Comparison of ENCODE assay signal across 1 cellular context in the genomic region with DNA sequence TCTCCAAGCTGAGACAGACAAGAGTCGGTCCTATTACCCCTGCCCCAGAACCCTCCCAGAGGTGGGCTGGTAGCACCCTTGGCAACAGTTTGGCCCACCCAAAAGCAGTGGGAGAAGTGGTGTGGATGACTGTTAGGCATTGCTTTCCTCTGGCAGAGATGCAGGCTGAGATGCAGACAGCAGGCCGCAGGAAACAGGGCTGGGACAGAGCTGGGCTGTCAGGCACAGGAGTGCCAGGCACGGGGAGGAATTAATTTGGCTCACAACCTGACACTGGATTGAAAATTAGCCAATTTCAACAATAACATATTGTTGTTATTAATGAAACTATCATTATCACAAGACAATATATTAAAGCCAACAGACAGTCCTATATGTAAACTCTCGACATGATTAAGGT.
TF ChIP-seq lines count a peak whose summit lies in the region.

No MANE protein-coding gene starts in this region.

TF ChIP-seq in SK-N-SH treated with all-trans-retinoic acid at 6 μM for 48 hours, 23 proteins besides CTCF, POLR2A, EP300 and RAD21 (continued from another document):
- TF ChIP-seq, protein P1, sequence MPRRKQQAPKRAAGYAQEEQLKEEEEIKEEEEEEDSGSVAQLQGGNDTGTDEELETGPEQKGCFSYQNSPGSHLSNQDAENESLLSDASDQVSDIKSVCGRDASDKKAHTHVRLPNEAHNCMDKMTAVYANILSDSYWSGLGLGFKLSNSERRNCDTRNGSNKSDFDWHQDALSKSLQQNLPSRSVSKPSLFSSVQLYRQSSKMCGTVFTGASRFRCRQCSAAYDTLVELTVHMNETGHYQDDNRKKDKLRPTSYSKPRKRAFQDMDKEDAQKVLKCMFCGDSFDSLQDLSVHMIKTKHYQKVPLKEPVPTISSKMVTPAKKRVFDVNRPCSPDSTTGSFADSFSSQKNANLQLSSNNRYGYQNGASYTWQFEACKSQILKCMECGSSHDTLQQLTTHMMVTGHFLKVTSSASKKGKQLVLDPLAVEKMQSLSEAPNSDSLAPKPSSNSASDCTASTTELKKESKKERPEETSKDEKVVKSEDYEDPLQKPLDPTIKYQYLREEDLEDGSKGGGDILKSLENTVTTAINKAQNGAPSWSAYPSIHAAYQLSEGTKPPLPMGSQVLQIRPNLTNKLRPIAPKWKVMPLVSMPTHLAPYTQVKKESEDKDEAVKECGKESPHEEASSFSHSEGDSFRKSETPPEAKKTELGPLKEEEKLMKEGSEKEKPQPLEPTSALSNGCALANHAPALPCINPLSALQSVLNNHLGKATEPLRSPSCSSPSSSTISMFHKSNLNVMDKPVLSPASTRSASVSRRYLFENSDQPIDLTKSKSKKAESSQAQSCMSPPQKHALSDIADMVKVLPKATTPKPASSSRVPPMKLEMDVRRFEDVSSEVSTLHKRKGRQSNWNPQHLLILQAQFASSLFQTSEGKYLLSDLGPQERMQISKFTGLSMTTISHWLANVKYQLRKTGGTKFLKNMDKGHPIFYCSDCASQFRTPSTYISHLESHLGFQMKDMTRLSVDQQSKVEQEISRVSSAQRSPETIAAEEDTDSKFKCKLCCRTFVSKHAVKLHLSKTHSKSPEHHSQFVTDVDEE (CRISPR knock-in tag; IDR thresholded peaks at IDR 0.05), result no peak
- no peak for TF ChIP-seq RARB (CRISPR knock-in tag; IDR thresholded peaks at IDR 0.05)
